ENCODE assay signal across 28 cellular contexts in genomic region chr7:94154182-94154581, GRCh38.
"Had no signal": no experiment of that assay in that cellular context is flagged by ENCODE, and none has a peak within 500 bp of the region (broad histone marks: within the 10 kb centered on the region; RNA-seq: fewer than 3 reads in every experiment).

No MANE protein-coding gene starts in this region.

- H3K36me3 ChIP-seq: brain microvascular endothelial cell, SJCRH30 had no signal

- H3K4me1 ChIP-seq: SJCRH30 had no signal

- H3K27me3 ChIP-seq: brain microvascular endothelial cell, SJCRH30 had no signal

- H3K36me3 Mint-ChIP-seq: activated naive CD4-positive, alpha-beta T cell treated with anti-CD3 and anti-CD28 coated beads, Interleukin-2, amount 10 ng/mL, durations not matched to agents 7 days and 5 days; activated naive CD8-positive, alpha-beta T cell had no signal

- H3K4me3 ChIP-seq: SJCRH30, SK-N-MC had no signal

- H3K27ac ChIP-seq: brain microvascular endothelial cell, SJCRH30, SK-N-MC had no signal

- H3K9me3 ChIP-seq: SJCRH30 had no signal

- H3K27ac Mint-ChIP-seq: activated CD4-positive, alpha-beta T cell treated with anti-CD3 and anti-CD28 coated beads for 36 hours; activated CD4-positive, alpha-beta T cell treated with anti-CD3 and anti-CD28 coated beads, Interleukin-2, amount 10 ng/mL, durations not matched to agents 7 days and 5 days; activated CD8-positive, alpha-beta T cell treated with anti-CD3 and anti-CD28 coated beads, Interleukin-2, amount 10 ng/mL, durations not matched to agents 7 days and 5 days; activated naive CD4-positive, alpha-beta T cell treated with anti-CD3 and anti-CD28 coated beads, Interleukin-2, amount 10 ng/mL, durations not matched to agents 7 days and 5 days; activated naive CD8-positive, alpha-beta T cell had no signal

- H3K9me3 Mint-ChIP-seq: activated CD4-positive, alpha-beta T cell treated with anti-CD3 and anti-CD28 coated beads, Interleukin-2, amount 10 ng/mL, durations not matched to agents 7 days and 5 days; activated naive CD4-positive, alpha-beta T cell treated with anti-CD3 and anti-CD28 coated beads, Interleukin-2, amount 10 ng/mL, durations not matched to agents 7 days and 5 days; activated T-cell treated with anti-CD3 and anti-CD28 coated beads, Interleukin-2, amount 50 U/mL, for 4 hours had no signal

- H3K4me3 Mint-ChIP-seq: activated CD4-positive, alpha-beta T cell treated with anti-CD3 and anti-CD28 coated beads for 36 hours; activated CD4-positive, alpha-beta T cell treated with anti-CD3 and anti-CD28 coated beads, Interleukin-2, amount 10 ng/mL, durations not matched to agents 7 days and 5 days; activated CD8-positive, alpha-beta T cell treated with anti-CD3 and anti-CD28 coated beads, Interleukin-2, amount 10 ng/mL, durations not matched to agents 7 days and 5 days; activated naive CD4-positive, alpha-beta T cell treated with anti-CD3 and anti-CD28 coated beads, Interleukin-2, amount 10 ng/mL, durations not matched to agents 7 days and 5 days; activated naive CD8-positive, alpha-beta T cell; activated T-cell treated with anti-CD3 and anti-CD28 coated beads, Interleukin-2, amount 50 U/mL, for 4 hours had no signal

- DNase-seq: activated CD4-positive, alpha-beta T cell treated with anti-CD3 and anti-CD28 coated beads for 36 hours; activated CD4-positive, alpha-beta T cell treated with anti-CD3 and anti-CD28 coated beads, Interleukin-2, amount 10 ng/mL, durations not matched to agents 7 days and 5 days; activated CD4-positive, alpha-beta T cell treated with anti-CD3 and anti-CD28 coated beads, Interleukin-2, amount 50 U/mL, for 48 hours; activated CD8-positive, alpha-beta T cell treated with anti-CD3 and anti-CD28 coated beads, Interleukin-2, amount 10 ng/mL, durations not matched to agents 7 days and 5 days; activated effector memory CD4-positive, alpha-beta T cell treated with Interleukin-2 at 50 U/mL for 16 hours; activated naive CD4-positive, alpha-beta T cell treated with anti-CD3 and anti-CD28 coated beads, Interleukin-2, amount 10 ng/mL, durations not matched to agents 7 days and 5 days; activated T-cell treated with anti-CD3 and anti-CD28 coated beads for 4 hours; activated T-cell treated with anti-CD3 and anti-CD28 coated beads, Interleukin-2, amount 50 U/mL, for 4 hours; amniotic stem cell; aorta; brain microvascular endothelial cell; central memory CD4-positive, alpha-beta T cell; MM.1S; MV-4-11; NCI-H1092; NCI-H1436 treated with DMSO at 0.1 percent for 48 hours; NCI-H1694 treated with DMSO at 0.1 percent for 48 hours; NCI-H2029; NCI-H510A; NCI-H526; NCI-H748 treated with DMSO at 0.1 percent for 48 hours; NK-92 treated with Interleukin-12 subunit alpha and Interleukin-12 subunit beta, amount 100 ng/mL, for 24 hours; SHP77; SJCRH30; T1000 had no signal

- ATAC-seq: activated CD4-positive, alpha-beta T cell treated with anti-CD3 and anti-CD28 coated beads for 36 hours; activated CD4-positive, CD25-positive, alpha-beta regulatory T cell treated with anti-CD3 and anti-CD28 coated beads, Interleukin-2, amount 50 U/mL, for 24 hours; activated CD8-positive, alpha-beta T cell treated with anti-CD3 and anti-CD28 coated beads, Interleukin-2, amount 10 ng/mL, durations not matched to agents 7 days and 5 days; activated T-cell treated with anti-CD3 and anti-CD28 coated beads, Interleukin-2, amount 50 U/mL, for 4 hours had no signal

- H3K4me1 Mint-ChIP-seq: activated CD4-positive, alpha-beta T cell treated with anti-CD3 and anti-CD28 coated beads for 36 hours; activated CD4-positive, alpha-beta T cell treated with anti-CD3 and anti-CD28 coated beads, Interleukin-2, amount 10 ng/mL, durations not matched to agents 7 days and 5 days; activated naive CD4-positive, alpha-beta T cell treated with anti-CD3 and anti-CD28 coated beads, Interleukin-2, amount 10 ng/mL, durations not matched to agents 7 days and 5 days had no signal

- H3K27me3 Mint-ChIP-seq: activated naive CD4-positive, alpha-beta T cell treated with anti-CD3 and anti-CD28 coated beads, Interleukin-2, amount 10 ng/mL, durations not matched to agents 7 days and 5 days had no signal
